Comparison of ENCODE assay signal across 2 cellular contexts in genomic region chr17:50803676-50804075, GRCh38.
TF ChIP-seq lines count a peak whose summit lies in the region.

No MANE protein-coding gene starts in this region.

TF ChIP-seq in GM23338, 12 proteins besides CTCF, POLR2A, EP300 and RAD21:
- no peak for TF ChIP-seq REST (IDR thresholded peaks at IDR 0.05; ENCODE audit: unreplicated experiment)
- TF ChIP-seq POLR2AphosphoS5 (IDR thresholded peaks at IDR 0.05; ENCODE audit: low read depth) = no peak
- no peak for TF ChIP-seq ZNF462 (CRISPR knock-in tag; IDR thresholded peaks at IDR 0.05)
- no peak for TF ChIP-seq ZNF114 (CRISPR knock-in tag; IDR thresholded peaks at IDR 0.05)
- no peak for TF ChIP-seq STAT1 (IDR thresholded peaks at IDR 0.05; ENCODE audit: unreplicated experiment)
- no peak for TF ChIP-seq JUNB (IDR thresholded peaks at IDR 0.05; ENCODE audit: unreplicated experiment)
- no peak for TF ChIP-seq EZH2 (IDR thresholded peaks at IDR 0.05; ENCODE audit: low read depth, unreplicated experiment)
- no peak for TF ChIP-seq EZH2phosphoT487 (IDR thresholded peaks at IDR 0.05; ENCODE audit: unreplicated experiment)
- TF ChIP-seq ZNF331 (CRISPR knock-in tag; IDR thresholded peaks at IDR 0.05; ENCODE audit: low read depth) = no peak
- TF ChIP-seq NANOG (IDR thresholded peaks at IDR 0.05; ENCODE audit: borderline replicate concordance) = no peak
- TF ChIP-seq CREB1 (CRISPR knock-in tag; IDR thresholded peaks at IDR 0.05; ENCODE audit: low read depth) = no peak
- TF ChIP-seq ETS1 (IDR thresholded peaks at IDR 0.05) = no peak
TF ChIP-seq in GM23338: peak in this region for 0.

TF ChIP-seq in H1, 55 proteins besides CTCF, POLR2A, EP300 and RAD21:
- TF ChIP-seq RXRA (IDR thresholded peaks at IDR 0.05; ENCODE audit: insufficient read depth, low read depth, low read length) = no peak
- TF ChIP-seq SAP30 (IDR thresholded peaks at IDR 0.05; ENCODE audit: insufficient read depth, insufficient replicate concordance, low read length) = no peak
- no peak for TF ChIP-seq NRF1 (IDR thresholded peaks at IDR 0.05; ENCODE audit: low read depth, low read length)
- no peak for TF ChIP-seq CTBP2 (IDR thresholded peaks at IDR 0.05; ENCODE audit: borderline replicate concordance, insufficient read depth, insufficient read length, low read length)
- no peak for TF ChIP-seq POLR2AphosphoS5 (IDR thresholded peaks at IDR 0.05; ENCODE audit: low read depth, low read length)
- TF ChIP-seq SP1 (IDR thresholded peaks at IDR 0.05; ENCODE audit: low read depth, low read length) = no peak
- no peak for TF ChIP-seq EZH2 (IDR thresholded peaks at IDR 0.05; ENCODE audit: low read depth, low read length, severe bottlenecking)
- no peak for TF ChIP-seq CHD1 (IDR thresholded peaks at IDR 0.05; ENCODE audit: low read depth, low read length)
TF ChIP-seq in H1: peak in this region for 0.
